ENCODE assay signal across 8 cellular contexts in the genomic region with DNA sequence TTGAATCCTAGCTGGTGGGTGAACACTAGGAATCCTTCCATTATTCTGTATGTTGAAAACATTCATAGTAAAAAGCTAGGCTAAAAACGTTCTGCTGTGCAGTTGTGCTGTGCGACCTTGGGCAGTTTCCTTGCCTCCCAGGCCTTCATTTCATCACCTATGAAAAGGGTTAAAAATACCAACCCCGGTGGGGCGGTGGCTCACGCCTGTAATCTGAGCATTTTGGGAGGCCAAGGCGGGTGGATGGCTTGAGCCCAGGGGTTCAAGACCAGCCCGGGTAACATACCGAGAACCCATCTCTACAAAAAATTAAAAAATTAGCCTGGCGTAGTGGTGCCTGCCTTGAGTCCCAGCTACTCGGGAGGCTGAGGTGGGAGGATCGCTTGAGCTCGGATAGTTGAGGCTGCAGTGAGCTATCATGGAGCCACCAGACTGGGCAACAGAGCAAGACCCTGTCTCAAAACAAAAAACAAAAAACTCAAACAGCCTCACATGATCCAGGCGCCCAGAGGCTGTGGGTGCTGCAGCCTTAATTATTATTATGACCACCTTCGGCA. TPM values are rescaled to one million over a fixed set of nuclear protein-coding genes. Genes with fewer than 3 reads are reported as not detected.
DNase-seq lines count a peak whose midpoint lies in the region; ATAC-seq and TF ChIP-seq lines count a peak whose summit lies in the region.

No MANE protein-coding gene starts in this region.

- no peak overlapping the region for H2AK5ac ChIP-seq in mesendoderm (ENCODE audit: low read length)

- H2BK120ac ChIP-seq in mesendoderm (ENCODE audit: low read depth, low read length) = no peak overlapping the region

- CTCF ChIA-PET in HEK293T (lab: Yijun Ruan, JAX) = no interaction called here

- H3K4me1 ChIP-seq in cardiac muscle cell (ENCODE audit: low read depth) (no peaks in the 10 kb centered on the region), mesendoderm (ENCODE audit: control insufficient read depth, low read depth, low read length) (no peaks in the 10 kb centered on the region), urinary bladder (ENCODE audit: insufficient read depth) (no peaks in the 10 kb centered on the region)

- no peak overlapping the region for H3K23ac ChIP-seq in mesendoderm (ENCODE audit: low read length)

- TF ChIP-seq CTCF in cardiac muscle cell (IDR thresholded peaks at IDR 0.05; ENCODE audit: low read depth, low read length) (no peak), astrocyte of the spinal cord (IDR thresholded peaks at IDR 0.05; ENCODE audit: low read depth, low read length) (no peak)

- H3K27me3 ChIP-seq in cardiac muscle cell = peaks cover 5% of the 10 kb centered on the region
- H3K27me3 ChIP-seq in mesendoderm (ENCODE audit: insufficient read depth, low read length, poor library complexity) = no peaks in the 10 kb centered on the region

- POLR2A ChIA-PET in HEK293T (lab: Yijun Ruan, JAX) = interaction anchor here (0.7 to 1.0 kb wide), 2 partner anchors 12 to 50 kb away, joined by 3 read pairs; no protein-coding TSS in a partner anchor

- peak overlapping the region; percentile 72 for H3K4ac ChIP-seq in mesendoderm (ENCODE audit: low read depth, low read length)

- no peak overlapping the region for H4K8ac ChIP-seq in mesendoderm (ENCODE audit: low read depth, low read length)

- no peak for DNase-seq in cardiac muscle cell (ENCODE audit: low read depth in 1 of 2, low spot score in 1 of 2)
- no peak for DNase-seq in left ventricle myocardium superior
- no peak for DNase-seq in astrocyte of the spinal cord (ENCODE audit: low read depth, low spot score)
- DNase-seq in mesendoderm = no peak
- DNase-seq in epidermal melanocyte (ENCODE audit: insufficient read length, low spot score) = no peak
- DNase-seq in HEK293T (ENCODE audit: extremely low spot score) = no peak
- no peak for DNase-seq in NCI-H2171 (lab: John Stamatoyannopoulos, UW)

- H3K4me3 ChIP-seq in cardiac muscle cell = no peak overlapping the region
- H3K4me3 ChIP-seq in astrocyte of the spinal cord (ENCODE audit: low read depth, low read length) = peak overlapping the region; percentile 68
- no peak overlapping the region for H3K4me3 ChIP-seq in mesendoderm (ENCODE audit: low read length)
- peak overlapping the region; percentile 46 for H3K4me3 ChIP-seq in urinary bladder (ENCODE audit: low read depth, low read length)

- peak overlapping the region; percentile 29 for H3K9ac ChIP-seq in mesendoderm (ENCODE audit: low read length)

- no peaks in the 10 kb centered on the region for H3K36me3 ChIP-seq in cardiac muscle cell
- H3K36me3 ChIP-seq in mesendoderm (ENCODE audit: control insufficient read depth, insufficient read depth, low read length) = no peaks in the 10 kb centered on the region
- no peaks in the 10 kb centered on the region for H3K36me3 ChIP-seq in urinary bladder (ENCODE audit: insufficient read depth)

- no peak overlapping the region for H2BK5ac ChIP-seq in mesendoderm (ENCODE audit: low read length)

- ATAC-seq in left ventricle myocardium superior = no peak

- H3K79me2 ChIP-seq in mesendoderm (ENCODE audit: control insufficient read depth, insufficient read depth, low read length) = peaks cover 25% of the 10 kb centered on the region

- H3K27ac ChIP-seq in cardiac muscle cell = peak overlapping the region; percentile 45
- no peak overlapping the region for H3K27ac ChIP-seq in mesendoderm (ENCODE audit: low read depth, low read length)
- H3K27ac ChIP-seq in urinary bladder (ENCODE audit: low read depth) = no peak overlapping the region

- H3K4me2 ChIP-seq in mesendoderm (ENCODE audit: low read length) = peak overlapping the region; percentile 23

- H3K79me1 ChIP-seq in mesendoderm (ENCODE audit: low read length) = peaks cover 3% of the 10 kb centered on the region

- WGBS in mesendoderm (ENCODE audit: extremely low coverage, insufficient coverage, low lambda C conversion rate) = no CpG with 5 or more reads among the region's 14 CpGs
- WGBS in urinary bladder = 78% methylated on average over 14 of the region's 14 CpGs

- intact Hi-C loops in left ventricle myocardium superior (cut with micrococcal nuclease) = no loop called here

- no peak overlapping the region for H3K18ac ChIP-seq in mesendoderm (ENCODE audit: low read length)

- H3K56ac ChIP-seq in mesendoderm (ENCODE audit: low read length) = peak overlapping the region; percentile 77

- in situ Hi-C loops in astrocyte of the spinal cord (cut with HindIII; ENCODE audit: low sequenced_read_pairs) = no loop called here

- no peaks in the 10 kb centered on the region for H3K9me3 ChIP-seq in cardiac muscle cell (ENCODE audit: low read depth)

- H4K5ac ChIP-seq in mesendoderm (ENCODE audit: low read length) = no peak overlapping the region

- H2BK15ac ChIP-seq in mesendoderm (replicated peaks; ENCODE audit: low read depth) = no peak overlapping the region

TF ChIP-seq in HEK293T, 16 proteins besides CTCF, POLR2A, EP300 and RAD21:
- TF ChIP-seq TARDBP (IDR thresholded peaks at IDR 0.05) (no peak), HDGF (IDR thresholded peaks at IDR 0.05; ENCODE audit: borderline replicate concordance) (no peak), FOXM1 (IDR thresholded peaks at IDR 0.05; ENCODE audit: borderline replicate concordance) (no peak), ELF4 (IDR thresholded peaks at IDR 0.05) (no peak), CTBP1 (IDR thresholded peaks at IDR 0.05; ENCODE audit: borderline replicate concordance) (no peak), BHLHE40 (IDR thresholded peaks at IDR 0.05; ENCODE audit: borderline replicate concordance) (no peak), FOXK2 (IDR thresholded peaks at IDR 0.05) (no peak), SUZ12 (IDR thresholded peaks at IDR 0.05) (no peak), ARNT (IDR thresholded peaks at IDR 0.05) (no peak), NFRKB (IDR thresholded peaks at IDR 0.05) (no peak), L3MBTL2 (conservative IDR thresholded peaks at IDR 0.05) (no peak), FOXA1 (IDR thresholded peaks at IDR 0.05) (no peak), LEF1 (IDR thresholded peaks at IDR 0.05; ENCODE audit: borderline replicate concordance) (no peak), SP1 (IDR thresholded peaks at IDR 0.05) (no peak), ZNF384 (IDR thresholded peaks at IDR 0.05) (no peak)
- TF ChIP-seq, protein P1, sequence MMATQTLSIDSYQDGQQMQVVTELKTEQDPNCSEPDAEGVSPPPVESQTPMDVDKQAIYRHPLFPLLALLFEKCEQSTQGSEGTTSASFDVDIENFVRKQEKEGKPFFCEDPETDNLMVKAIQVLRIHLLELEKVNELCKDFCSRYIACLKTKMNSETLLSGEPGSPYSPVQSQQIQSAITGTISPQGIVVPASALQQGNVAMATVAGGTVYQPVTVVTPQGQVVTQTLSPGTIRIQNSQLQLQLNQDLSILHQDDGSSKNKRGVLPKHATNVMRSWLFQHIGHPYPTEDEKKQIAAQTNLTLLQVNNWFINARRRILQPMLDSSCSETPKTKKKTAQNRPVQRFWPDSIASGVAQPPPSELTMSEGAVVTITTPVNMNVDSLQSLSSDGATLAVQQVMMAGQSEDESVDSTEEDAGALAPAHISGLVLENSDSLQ (IDR thresholded peaks at IDR 0.05) = no peak

RNA-seq across cellular contexts. Expression of a gene that starts 2.9 kb away (rescaled TPM):
- total RNA-seq in cardiac muscle cell = 14.0 and 20.7 TPM in 2 replicates
- polyA plus RNA-seq in cardiac muscle cell = 43.7 and 61.3 TPM in 2 replicates
- 1.3 TPM for total RNA-seq in left ventricle myocardium superior
- 212 TPM for polyA plus RNA-seq in mesendoderm (2013, experiment 1 of 2)
- 210 TPM for polyA plus RNA-seq in mesendoderm (2013, experiment 2 of 2)
- total RNA-seq in urinary bladder = 24.8 TPM
- 0.92 TPM for polyA plus RNA-seq in urinary bladder

RNA-seq across cellular contexts. Expression of a gene that starts 39.5 kb away (rescaled TPM):
- 0.89 and 0.92 TPM in 2 replicates for total RNA-seq in cardiac muscle cell
- polyA plus RNA-seq in cardiac muscle cell = 0.10 and 1.1 TPM in 2 replicates
- total RNA-seq in left ventricle myocardium superior = 3.0 TPM
- 0.08 TPM for polyA plus RNA-seq in mesendoderm (2013, experiment 1 of 2)
- polyA plus RNA-seq in mesendoderm (2013, experiment 2 of 2) = 0.06 TPM
- 7.2 TPM for total RNA-seq in urinary bladder
- 6.2 TPM for polyA plus RNA-seq in urinary bladder

Comparison
In these comparisons a context has a peak if more than half of its experiments do, and no peak if none do; other contexts are left out.
1. H3K4me3 ChIP-seq: peak in astrocyte of the spinal cord (single experiment) and urinary bladder (single experiment); none in cardiac muscle cell (single experiment) and mesendoderm (single experiment).